ENCODE assay signal across 8 cellular contexts in genomic region chr22:40107756-40108437, GRCh38.
DNase-seq lines count a peak whose midpoint lies in the region; ATAC-seq and FAIRE-seq lines count a peak whose summit lies in the region.

No MANE protein-coding gene starts in this region.

- H3K9me3 ChIP-seq in BLaER1 treated with 17β-estradiol and CSF1 and Interleukin-3, amounts not matched to agents 10 nM and 100 nM (replicated peaks in 1 of 11), result no peaks in the 10 kb centered on the region
- H3K9me3 ChIP-seq in muscle layer of colon (ENCODE audit: low read length), result no peaks in the 10 kb centered on the region

- H3K36me3 Mint-ChIP-seq in central memory CD8-positive, alpha-beta T cell (ENCODE audit: insufficient read depth), result peaks cover 6% of the 10 kb centered on the region

- H3K4me1 Mint-ChIP-seq in central memory CD8-positive, alpha-beta T cell, result peaks cover 79% of the 10 kb centered on the region

- H3K9ac ChIP-seq in BLaER1 treated with 17β-estradiol and CSF1 and Interleukin-3, amounts not matched to agents 10 nM and 100 nM, result peak overlapping the region in 5 of 11 experiments; percentile 16 to 45 (median 42); a peak in 6 of 22 replicates
- peak overlapping the region; percentile 5 for H3K9ac ChIP-seq in muscle layer of colon (ENCODE audit: low read length)

- H3K27me3 Mint-ChIP-seq in central memory CD8-positive, alpha-beta T cell, result no peaks in the 10 kb centered on the region

- H3K4me3 ChIP-seq in BLaER1 treated with 17β-estradiol and CSF1 and Interleukin-3, amounts not matched to agents 10 nM and 100 nM, result peak overlapping the region in 1 of 10 experiments; percentile 20; a peak in 1 of 20 replicates
- H3K4me3 ChIP-seq in muscle layer of colon (ENCODE audit: low read depth in 1 of 2, low read length in 2 of 2), result peak overlapping the region; percentile 25 to 62

- FAIRE-seq in RCC 7860 (lab: Jason Lieb, UNC) (no peak), urothelium cell line (lab: Jason Lieb, UNC) (no peak)

- H3K27ac Mint-ChIP-seq in central memory CD8-positive, alpha-beta T cell (ENCODE audit: low read depth), result peak overlapping the region; percentile 85

- peak overlapping the region; percentile 74 for H3K4me3 Mint-ChIP-seq in central memory CD8-positive, alpha-beta T cell

- peak overlapping the region in 6 of 11 experiments; percentile 5 to 53 (median 36); a peak in 8 of 22 replicates for H3K27ac ChIP-seq in BLaER1 treated with 17β-estradiol and CSF1 and Interleukin-3, amounts not matched to agents 10 nM and 100 nM
- H3K27ac ChIP-seq in muscle layer of colon (ENCODE audit: low read depth, low read length), result peak overlapping the region; percentile 36

- H3K4me1 ChIP-seq in BLaER1 treated with 17β-estradiol and CSF1 and Interleukin-3, amounts not matched to agents 10 nM and 100 nM, result peaks cover 34 to 51% (median 43%) of the 10 kb centered on the region in 10 experiments
- peaks cover 23% of the 10 kb centered on the region for H3K4me1 ChIP-seq in muscle layer of colon (ENCODE audit: insufficient read depth, low read length)

- no peaks in the 10 kb centered on the region for H3K9me3 Mint-ChIP-seq in central memory CD8-positive, alpha-beta T cell

- H4K20me1 ChIP-seq in BLaER1 treated with 17β-estradiol and CSF1 and Interleukin-3, amounts not matched to agents 10 nM and 100 nM, result peaks cover 0 to 95% (median 29%) of the 10 kb centered on the region in 11 experiments; a peak in 9 of 22 replicates

- DNase-seq in RCC 7860 (ENCODE audit: low spot score), result peak; percentile 34
- no peak for DNase-seq in central memory CD8-positive, alpha-beta T cell (ENCODE audit: low spot score in 2 of 2)
- DNase-seq in DMS79 treated with DMSO at 0.1 percent for 48 hours (lab: John Stamatoyannopoulos, UW), result no peak
- DNase-seq in NCI-H146 (lab: John Stamatoyannopoulos, UW), result no peak
- DNase-seq in urothelium cell line (ENCODE audit: low spot score), result no peak

- peak; percentile 28 for ATAC-seq in central memory CD8-positive, alpha-beta T cell (replicated peaks; ENCODE audit: extremely low read depth, poor library complexity, severe bottlenecking)
- no peak for ATAC-seq in HG03097 (IDR thresholded peaks at IDR 0.05; ENCODE audit: low FRiP score, unreplicated experiment)

- no peaks in the 10 kb centered on the region for H3K27me3 ChIP-seq in BLaER1 treated with 17β-estradiol and CSF1 and Interleukin-3, amounts not matched to agents 10 nM and 100 nM
- no peaks in the 10 kb centered on the region for H3K27me3 ChIP-seq in muscle layer of colon (ENCODE audit: control insufficient read depth in 1 of 2, insufficient read depth in 2 of 2, low read length in 2 of 2)

- peak overlapping the region; percentile 37 to 78 (median 65); a peak in 21 of 22 replicates for H3K4me2 ChIP-seq in BLaER1 treated with 17β-estradiol and CSF1 and Interleukin-3, amounts not matched to agents 10 nM and 100 nM

- no peaks in the 10 kb centered on the region for H3K36me3 ChIP-seq in BLaER1 treated with 17β-estradiol and CSF1 and Interleukin-3, amounts not matched to agents 10 nM and 100 nM
- H3K36me3 ChIP-seq in muscle layer of colon (ENCODE audit: insufficient read depth, low read length), result no peaks in the 10 kb centered on the region
